Comparison of ENCODE assay signal across 8 cellular contexts in genomic region chrX:13506574-13506973, GRCh38.
DNase-seq lines count a peak whose midpoint lies in the region; ATAC-seq and TF ChIP-seq lines count a peak whose summit lies in the region.

No MANE protein-coding gene starts in this region.

- no peak overlapping the region for H3K4me2 ChIP-seq in OCI-LY3 (ENCODE audit: low read length)

- no peaks in the 10 kb centered on the region for H3K36me3 ChIP-seq in OCI-LY3 (replicated peaks; ENCODE audit: low read depth, low read length)

- H3K79me2 ChIP-seq in OCI-LY3 (ENCODE audit: low read length) = no peaks in the 10 kb centered on the region

- DNase-seq in AG08395 (ENCODE audit: low spot score) = peak; percentile 65
- DNase-seq in GM20000 (ENCODE audit: low spot score) = peak; percentile 35
- DNase-seq in activated T-cell treated with anti-CD3 and anti-CD28 coated beads, Interleukin-2, amount 50 U/mL, for 4 hours = peak; percentile 53
- peak; percentile 30 for DNase-seq in fibroblast of the conjunctiva (ENCODE audit: low read depth)
- DNase-seq in progenitor cell of endocrine pancreas (ENCODE audit: low spot score, unreplicated experiment) = peak; percentile 14
- no peak for DNase-seq in islet precursor cell

- no peak overlapping the region for H3K4me3 ChIP-seq in OCI-LY3 (ENCODE audit: low read length)

- no peak overlapping the region for H3K4me3 Mint-ChIP-seq in activated T-cell treated with anti-CD3 and anti-CD28 coated beads, Interleukin-2, amount 50 U/mL, for 4 hours
- no peak overlapping the region for H3K4me3 Mint-ChIP-seq in progenitor cell of endocrine pancreas (ENCODE audit: low read depth)

- H3K27ac Mint-ChIP-seq in progenitor cell of endocrine pancreas = no peak overlapping the region

- peaks cover 3% of the 10 kb centered on the region for H3K4me1 Mint-ChIP-seq in activated T-cell treated with anti-CD3 and anti-CD28 coated beads, Interleukin-2, amount 50 U/mL, for 4 hours (ENCODE audit: low read depth)
- peaks cover 4% of the 10 kb centered on the region for H3K4me1 Mint-ChIP-seq in progenitor cell of endocrine pancreas (ENCODE audit: low read depth)

- H3K27ac ChIP-seq in OCI-LY3 (ENCODE audit: low read length) = no peak overlapping the region

- H3K36me3 Mint-ChIP-seq in activated T-cell treated with anti-CD3 and anti-CD28 coated beads, Interleukin-2, amount 50 U/mL, for 4 hours (ENCODE audit: insufficient read depth) = no peaks in the 10 kb centered on the region
- H3K36me3 Mint-ChIP-seq in progenitor cell of endocrine pancreas (ENCODE audit: insufficient read depth) = no peaks in the 10 kb centered on the region

- no peaks in the 10 kb centered on the region for H3K9me3 Mint-ChIP-seq in activated T-cell treated with anti-CD3 and anti-CD28 coated beads, Interleukin-2, amount 50 U/mL, for 4 hours
- peaks cover 16% of the 10 kb centered on the region for H3K9me3 Mint-ChIP-seq in progenitor cell of endocrine pancreas (ENCODE audit: low read depth)

- no peak for ATAC-seq in activated T-cell treated with anti-CD3 and anti-CD28 coated beads, Interleukin-2, amount 50 U/mL, for 4 hours
- ATAC-seq in GM19452 (IDR thresholded peaks at IDR 0.05; ENCODE audit: unreplicated experiment) = no peak

- TF ChIP-seq CTCF in GM20000 (IDR thresholded peaks at IDR 0.05; ENCODE audit: extremely low read depth, missing control alignments) (no peak), OCI-LY3 (IDR thresholded peaks at IDR 0.05; ENCODE audit: low read depth, low read length) (peak; percentile 77), progenitor cell of endocrine pancreas (IDR thresholded peaks at IDR 0.05; ENCODE audit: unreplicated experiment) (peak; percentile 76)

- no peaks in the 10 kb centered on the region for H3K27me3 Mint-ChIP-seq in activated T-cell treated with anti-CD3 and anti-CD28 coated beads, Interleukin-2, amount 50 U/mL, for 4 hours (ENCODE audit: low read depth)
- H3K27me3 Mint-ChIP-seq in progenitor cell of endocrine pancreas = no peaks in the 10 kb centered on the region

- H3K9me3 ChIP-seq in OCI-LY3 (ENCODE audit: insufficient read depth, low read length) = no peaks in the 10 kb centered on the region

- peaks cover 12% of the 10 kb centered on the region for H3K4me1 ChIP-seq in OCI-LY3 (ENCODE audit: low read length)

- H4K20me1 ChIP-seq in OCI-LY3 (ENCODE audit: insufficient read depth, low read length) = no peaks in the 10 kb centered on the region

- H3K9ac ChIP-seq in OCI-LY3 (ENCODE audit: low read length) = no peak overlapping the region

- H3K27me3 ChIP-seq in OCI-LY3 (ENCODE audit: low read depth, low read length) = no peaks in the 10 kb centered on the region

- H2AFZ ChIP-seq in OCI-LY3 (ENCODE audit: low read depth, low read length) = no peak overlapping the region
